ENCODE assay signal across 2 cellular contexts in genomic region chr6:144634371-144634770, GRCh38.
TF ChIP-seq lines count a peak whose summit lies in the region.

No MANE protein-coding gene starts in this region.

TF ChIP-seq in HepG2, 621 proteins besides CTCF, POLR2A, EP300 and RAD21 (continued from another document):
- TF ChIP-seq ZNF280D (CRISPR knock-in tag; IDR thresholded peaks at IDR 0.05) = peak; percentile 3; the same call in 1 of the 2 replicates
TF ChIP-seq in HepG2: peak in this region for 1.

TF ChIP-seq in WTC11, 78 proteins besides CTCF, POLR2A, EP300 and RAD21 (continued from another document):
- TF ChIP-seq ZNF425 (CRISPR knock-in tag; conservative IDR thresholded peaks at IDR 0.05) = no peak
- no peak for TF ChIP-seq ZNF396 (CRISPR knock-in tag; IDR thresholded peaks at IDR 0.05; ENCODE audit: borderline replicate concordance)
- no peak for TF ChIP-seq ZNF219 (CRISPR knock-in tag; IDR thresholded peaks at IDR 0.05; ENCODE audit: borderline replicate concordance)
- TF ChIP-seq NR2C2 (CRISPR knock-in tag; IDR thresholded peaks at IDR 0.05) = no peak
